Comparison of ENCODE assay signal across 1 cellular context in the genomic region with DNA sequence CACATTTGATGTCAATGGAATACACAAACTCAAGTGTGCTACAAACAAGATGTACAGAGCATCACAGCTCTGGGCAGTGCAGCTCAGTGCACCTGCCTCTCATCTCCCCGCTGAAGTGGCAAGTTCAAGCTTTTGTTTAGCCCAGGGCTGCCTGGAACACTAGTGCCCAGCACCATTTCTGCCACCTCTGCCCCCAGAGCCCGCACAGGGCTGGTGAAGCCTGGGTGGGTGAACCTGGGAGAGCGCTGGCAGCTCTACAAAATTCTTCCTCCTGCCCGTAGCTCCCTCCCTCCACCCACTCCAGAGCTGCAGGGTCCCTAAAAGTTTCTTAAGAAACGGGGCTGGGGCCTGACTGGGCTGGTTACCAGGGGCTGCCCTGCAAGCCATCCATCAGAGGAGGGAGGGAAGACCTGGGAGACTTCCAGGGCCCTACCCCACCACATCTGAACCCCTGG.
TF ChIP-seq lines count a peak whose summit lies in the region.

No MANE protein-coding gene starts in this region.

TF ChIP-seq in WTC11, 78 proteins besides CTCF, POLR2A, EP300 and RAD21 (continued from another document):
- TF ChIP-seq, protein P1, sequence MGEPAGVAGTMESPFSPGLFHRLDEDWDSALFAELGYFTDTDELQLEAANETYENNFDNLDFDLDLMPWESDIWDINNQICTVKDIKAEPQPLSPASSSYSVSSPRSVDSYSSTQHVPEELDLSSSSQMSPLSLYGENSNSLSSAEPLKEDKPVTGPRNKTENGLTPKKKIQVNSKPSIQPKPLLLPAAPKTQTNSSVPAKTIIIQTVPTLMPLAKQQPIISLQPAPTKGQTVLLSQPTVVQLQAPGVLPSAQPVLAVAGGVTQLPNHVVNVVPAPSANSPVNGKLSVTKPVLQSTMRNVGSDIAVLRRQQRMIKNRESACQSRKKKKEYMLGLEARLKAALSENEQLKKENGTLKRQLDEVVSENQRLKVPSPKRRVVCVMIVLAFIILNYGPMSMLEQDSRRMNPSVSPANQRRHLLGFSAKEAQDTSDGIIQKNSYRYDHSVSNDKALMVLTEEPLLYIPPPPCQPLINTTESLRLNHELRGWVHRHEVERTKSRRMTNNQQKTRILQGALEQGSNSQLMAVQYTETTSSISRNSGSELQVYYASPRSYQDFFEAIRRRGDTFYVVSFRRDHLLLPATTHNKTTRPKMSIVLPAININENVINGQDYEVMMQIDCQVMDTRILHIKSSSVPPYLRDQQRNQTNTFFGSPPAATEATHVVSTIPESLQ (CRISPR knock-in tag; IDR thresholded peaks at IDR 0.05), result no peak
- TF ChIP-seq OVOL2 (CRISPR knock-in tag; IDR thresholded peaks at IDR 0.05; ENCODE audit: borderline replicate concordance), result no peak
- TF ChIP-seq ZNF219 (CRISPR knock-in tag; IDR thresholded peaks at IDR 0.05; ENCODE audit: borderline replicate concordance), result no peak
- TF ChIP-seq ATF1 (CRISPR knock-in tag; IDR thresholded peaks at IDR 0.05), result no peak
- no peak for TF ChIP-seq ZNF396 (CRISPR knock-in tag; IDR thresholded peaks at IDR 0.05; ENCODE audit: borderline replicate concordance)
- TF ChIP-seq CBFB (CRISPR knock-in tag; IDR thresholded peaks at IDR 0.05; ENCODE audit: low read depth), result no peak
- no peak for TF ChIP-seq TEAD1 (CRISPR knock-in tag; IDR thresholded peaks at IDR 0.05)
- TF ChIP-seq PRRX2 (CRISPR knock-in tag; IDR thresholded peaks at IDR 0.05), result no peak
- TF ChIP-seq ZNF317 (CRISPR knock-in tag; IDR thresholded peaks at IDR 0.05; ENCODE audit: borderline replicate concordance, low read depth), result no peak
- no peak for TF ChIP-seq CREB1 (CRISPR knock-in tag; IDR thresholded peaks at IDR 0.05)
TF ChIP-seq in WTC11: peak in this region for 0.
